Comparison of ENCODE assay signal across 14 cellular contexts in the genomic region with DNA sequence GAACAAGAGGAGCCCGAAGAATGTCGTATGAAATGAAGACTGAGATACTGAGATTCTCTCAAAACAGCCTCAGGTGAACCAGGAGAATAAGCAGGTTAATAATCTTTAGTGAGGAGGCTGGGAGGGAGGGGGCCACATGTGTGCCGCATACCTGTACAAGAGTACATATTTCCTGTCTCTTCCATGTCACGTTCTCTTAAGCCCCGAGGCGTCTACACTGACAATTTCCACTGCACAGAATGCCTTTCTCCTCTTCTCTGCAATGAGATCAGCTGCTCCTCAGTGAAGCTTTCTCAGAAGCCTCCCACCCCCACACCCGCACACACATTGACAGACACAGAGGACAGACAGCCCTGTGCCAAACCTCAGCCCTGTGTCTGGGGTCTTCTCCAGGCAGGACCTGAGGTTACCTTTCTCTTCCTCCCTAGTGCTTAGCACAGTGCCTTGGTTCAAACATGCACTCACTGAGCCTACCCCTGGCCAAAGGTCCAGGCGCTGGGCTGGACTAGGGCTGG. TPM values are rescaled to one million over a fixed set of nuclear protein-coding genes. Genes with fewer than 3 reads are reported as not detected.
"Had no signal": no experiment of that assay in that cellular context is flagged by ENCODE, and none has a peak within 500 bp of the region (broad histone marks: within the 10 kb centered on the region; RNA-seq: fewer than 3 reads in every experiment).

No MANE protein-coding gene starts in this region.

- DNase-seq: amygdala; esophagus squamous epithelium; foreskin fibroblast; kidney; naive thymus-derived CD8-positive, alpha-beta T cell; occipital lobe; stimulated activated CD4-positive, alpha-beta T cell treated with anti-CD3 and anti-CD28 coated beads, Interleukin-15, amount 100 ng/mL, for 24 hours; stimulated activated CD4-positive, alpha-beta T cell treated with anti-CD3 and anti-CD28 coated beads, Interleukin-4, amount 100 ng/mL, for 24 hours; stimulated activated naive CD8-positive, alpha-beta T cell treated with anti-CD3 and anti-CD28 coated beads, Interleukin-15, amount 100 ng/mL, for 72 hours had no signal

- H3K27ac ChIP-seq: thoracic aorta had no signal

- H3K9me3 ChIP-seq: esophagus squamous epithelium, prostate gland, thoracic aorta had no signal

- ATAC-seq: naive thymus-derived CD8-positive, alpha-beta T cell; stimulated activated naive CD8-positive, alpha-beta T cell treated with anti-CD3 and anti-CD28 coated beads, Interleukin-15, amount 100 ng/mL, for 72 hours had no signal

- H3K4me1 Mint-ChIP-seq: activated naive CD4-positive, alpha-beta T cell treated with anti-CD3 and anti-CD28 coated beads, Interleukin-2, amount 50 U/mL, for 24 hours; naive thymus-derived CD8-positive, alpha-beta T cell; stimulated activated naive CD8-positive, alpha-beta T cell treated with anti-CD3 and anti-CD28 coated beads, Interleukin-15, amount 100 ng/mL, for 72 hours had no signal

- H3K9me3 Mint-ChIP-seq: activated naive CD4-positive, alpha-beta T cell treated with anti-CD3 and anti-CD28 coated beads, Interleukin-2, amount 50 U/mL, for 24 hours; activated T-helper 2 cell treated with anti-CD3 and anti-CD28 coated beads, Interferon-gamma antibody, Interleukin-2, Interleukin-4, amounts not matched to agents 10 μg/mL and 5 μg/mL and 100 μg/mL, durations not matched to agents 14 hours and 24 hours and 36 hours had no signal

- H3K4me3 Mint-ChIP-seq: activated naive CD4-positive, alpha-beta T cell treated with anti-CD3 and anti-CD28 coated beads, Interleukin-2, amount 50 U/mL, for 24 hours; naive thymus-derived CD8-positive, alpha-beta T cell; stimulated activated naive CD8-positive, alpha-beta T cell treated with anti-CD3 and anti-CD28 coated beads, Interleukin-15, amount 100 ng/mL, for 72 hours had no signal

- H3K36me3 Mint-ChIP-seq: activated naive CD4-positive, alpha-beta T cell treated with anti-CD3 and anti-CD28 coated beads, Interleukin-2, amount 50 U/mL, for 24 hours; naive thymus-derived CD8-positive, alpha-beta T cell had no signal

- H3K36me3 ChIP-seq: esophagus squamous epithelium, prostate gland, thoracic aorta had no signal

- H3K27ac Mint-ChIP-seq: activated naive CD4-positive, alpha-beta T cell treated with anti-CD3 and anti-CD28 coated beads, Interleukin-2, amount 50 U/mL, for 24 hours; activated T-helper 2 cell treated with anti-CD3 and anti-CD28 coated beads, Interferon-gamma antibody, Interleukin-2, Interleukin-4, amounts not matched to agents 10 μg/mL and 5 μg/mL and 100 μg/mL, durations not matched to agents 14 hours and 24 hours and 36 hours; naive thymus-derived CD8-positive, alpha-beta T cell; stimulated activated naive CD8-positive, alpha-beta T cell treated with anti-CD3 and anti-CD28 coated beads, Interleukin-15, amount 100 ng/mL, for 72 hours had no signal

- H3K4me3 ChIP-seq: esophagus squamous epithelium, prostate gland, thoracic aorta had no signal

RNA-seq across cellular contexts. Expression of a gene that starts 55.4 kb away (rescaled TPM):
- total RNA-seq: activated T-helper 2 cell treated with anti-CD3 and anti-CD28 coated beads, Interferon-gamma antibody, Interleukin-2, Interleukin-4, amounts not matched to agents 10 μg/mL and 5 μg/mL and 100 μg/mL, durations not matched to agents 14 hours and 24 hours and 36 hours; naive thymus-derived CD8-positive, alpha-beta T cell; T-helper 2 cell treated with Interferon-gamma antibody and Interleukin-4, amounts not matched to agents 100 ng/mL and 5 ng/mL, for 36 hours had no signal
- polyA plus RNA-seq: naive thymus-derived CD8-positive, alpha-beta T cell had no signal
